11 cellular contexts compared by ENCODE assay signal in the genomic region with DNA sequence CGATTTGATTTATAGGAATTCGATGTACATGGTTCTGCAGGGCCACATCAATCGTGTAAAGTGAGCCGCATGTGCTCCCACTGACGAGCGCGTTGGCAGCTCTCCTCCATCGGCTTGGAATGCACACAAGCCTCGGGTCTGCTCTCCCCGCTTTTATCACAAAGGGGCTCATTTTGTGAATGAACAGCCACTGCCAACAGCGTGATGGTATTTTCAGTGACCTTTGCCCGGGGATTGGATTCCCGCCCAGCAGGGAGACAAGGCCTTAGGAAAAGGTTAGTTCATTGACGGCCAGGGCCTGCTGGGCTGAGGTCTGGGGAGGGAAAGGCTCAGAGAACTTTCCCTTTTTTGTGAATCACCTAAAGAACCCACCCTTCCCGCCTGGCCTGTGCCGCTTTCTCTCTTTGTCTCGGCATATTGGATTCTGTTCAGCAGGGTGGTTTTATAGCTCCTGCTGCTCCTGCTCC.
DNase-seq lines count a peak whose midpoint lies in the region; ATAC-seq and TF ChIP-seq lines count a peak whose summit lies in the region.
"Had no signal": no experiment of that assay in that cellular context is flagged by ENCODE, and none has a peak within 500 bp of the region (broad histone marks: within the 10 kb centered on the region; RNA-seq: fewer than 3 reads in every experiment).

No MANE protein-coding gene starts in this region.

- intact Hi-C loops in activated naive CD4-positive, alpha-beta T cell treated with anti-CD3 and anti-CD28 coated beads for 36 hours (cut with micrococcal nuclease) = no loop called here

- DNase-seq in globus pallidus (ENCODE audit: low spot score) (peak; percentile 44), medulla oblongata (ENCODE audit: extremely low spot score) (peak; percentile 48), substantia nigra (lab: John Stamatoyannopoulos, UW) (peak in 38 of 49 donors; percentile 2 to 54 (median 26)), GM20000 (ENCODE audit: low spot score) (no peak)
- no peak for DNase-seq in activated naive CD4-positive, alpha-beta T cell treated with anti-CD3 and anti-CD28 coated beads for 36 hours
- no peak for DNase-seq in stimulated activated CD4-positive, alpha-beta T cell treated with anti-CD3 and anti-CD28 coated beads, Interleukin-2, amount 100 ng/mL, for 24 hours
- DNase-seq: effector memory CD4-positive, alpha-beta T cell; NCI-H1417; stimulated activated naive CD4-positive, alpha-beta T cell had no signal

- no peaks in the 10 kb centered on the region for H3K36me3 Mint-ChIP-seq in activated naive CD4-positive, alpha-beta T cell treated with anti-CD3 and anti-CD28 coated beads for 36 hours (ENCODE audit: low read depth)

- H3K4me3 Mint-ChIP-seq in activated naive CD4-positive, alpha-beta T cell treated with anti-CD3 and anti-CD28 coated beads for 36 hours = no peak overlapping the region

- no peak overlapping the region for H3K27ac Mint-ChIP-seq in activated naive CD4-positive, alpha-beta T cell treated with anti-CD3 and anti-CD28 coated beads for 36 hours

- CTCF ChIA-PET in activated naive CD4-positive, alpha-beta T cell treated with anti-CD3 and anti-CD28 coated beads for 36 hours (lab: Charles Lee) = interaction anchor here (0.6 kb wide), 1 partner anchor 170 kb away, joined by 4 read pairs; no protein-coding TSS in a partner anchor

- ATAC-seq in GM21381 (IDR thresholded peaks at IDR 0.05; ENCODE audit: unreplicated experiment) = no peak

- H3K27me3 Mint-ChIP-seq in activated naive CD4-positive, alpha-beta T cell treated with anti-CD3 and anti-CD28 coated beads for 36 hours (ENCODE audit: low read depth) = peaks cover 11% of the 10 kb centered on the region

- H3K27ac ChIP-seq in substantia nigra (ENCODE audit: low read depth, low read length, poor library complexity, severe bottlenecking) = no peak overlapping the region

- TF ChIP-seq CTCF in GM20000 (IDR thresholded peaks at IDR 0.05; ENCODE audit: extremely low read depth, missing control alignments) = no peak

- H3K4me1 Mint-ChIP-seq in activated naive CD4-positive, alpha-beta T cell treated with anti-CD3 and anti-CD28 coated beads for 36 hours (ENCODE audit: low read depth) = no peaks in the 10 kb centered on the region

- no peaks in the 10 kb centered on the region for H3K9me3 Mint-ChIP-seq in activated naive CD4-positive, alpha-beta T cell treated with anti-CD3 and anti-CD28 coated beads for 36 hours

TF ChIP-seq in PFSK-1, 5 proteins besides CTCF, POLR2A, EP300 and RAD21:
- 0 out of 2 replicates have a peak, but pooled peaks have one; percentile 19 for TF ChIP-seq SIN3A (IDR thresholded peaks at IDR 0.05; ENCODE audit: borderline replicate concordance, insufficient read depth, low read length)
- TF ChIP-seq POLR2AphosphoS5 (IDR thresholded peaks at IDR 0.05; ENCODE audit: low read depth, low read length) = peak; percentile 78
- TF ChIP-seq, protein P1, sequence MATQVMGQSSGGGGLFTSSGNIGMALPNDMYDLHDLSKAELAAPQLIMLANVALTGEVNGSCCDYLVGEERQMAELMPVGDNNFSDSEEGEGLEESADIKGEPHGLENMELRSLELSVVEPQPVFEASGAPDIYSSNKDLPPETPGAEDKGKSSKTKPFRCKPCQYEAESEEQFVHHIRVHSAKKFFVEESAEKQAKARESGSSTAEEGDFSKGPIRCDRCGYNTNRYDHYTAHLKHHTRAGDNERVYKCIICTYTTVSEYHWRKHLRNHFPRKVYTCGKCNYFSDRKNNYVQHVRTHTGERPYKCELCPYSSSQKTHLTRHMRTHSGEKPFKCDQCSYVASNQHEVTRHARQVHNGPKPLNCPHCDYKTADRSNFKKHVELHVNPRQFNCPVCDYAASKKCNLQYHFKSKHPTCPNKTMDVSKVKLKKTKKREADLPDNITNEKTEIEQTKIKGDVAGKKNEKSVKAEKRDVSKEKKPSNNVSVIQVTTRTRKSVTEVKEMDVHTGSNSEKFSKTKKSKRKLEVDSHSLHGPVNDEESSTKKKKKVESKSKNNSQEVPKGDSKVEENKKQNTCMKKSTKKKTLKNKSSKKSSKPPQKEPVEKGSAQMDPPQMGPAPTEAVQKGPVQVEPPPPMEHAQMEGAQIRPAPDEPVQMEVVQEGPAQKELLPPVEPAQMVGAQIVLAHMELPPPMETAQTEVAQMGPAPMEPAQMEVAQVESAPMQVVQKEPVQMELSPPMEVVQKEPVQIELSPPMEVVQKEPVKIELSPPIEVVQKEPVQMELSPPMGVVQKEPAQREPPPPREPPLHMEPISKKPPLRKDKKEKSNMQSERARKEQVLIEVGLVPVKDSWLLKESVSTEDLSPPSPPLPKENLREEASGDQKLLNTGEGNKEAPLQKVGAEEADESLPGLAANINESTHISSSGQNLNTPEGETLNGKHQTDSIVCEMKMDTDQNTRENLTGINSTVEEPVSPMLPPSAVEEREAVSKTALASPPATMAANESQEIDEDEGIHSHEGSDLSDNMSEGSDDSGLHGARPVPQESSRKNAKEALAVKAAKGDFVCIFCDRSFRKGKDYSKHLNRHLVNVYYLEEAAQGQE (IDR thresholded peaks at IDR 0.05; ENCODE audit: insufficient read depth in 1 of 2, low read depth in 2 of 2, low read length in 2 of 2) = peak in 1 of 2 experiments; percentile 63; a peak in 1 of 4 replicates
- no peak for TF ChIP-seq FOXP2 (optimal IDR thresholded peaks at IDR 0.05; ENCODE audit: borderline replicate concordance, extremely low read depth, extremely low read length, insufficient read depth)
- no peak for TF ChIP-seq TAF1 (IDR thresholded peaks at IDR 0.05; ENCODE audit: borderline replicate concordance, insufficient read depth, low read length)

Comparison
In these comparisons a context has a peak if more than half of its experiments do, and no peak if none do; other contexts are left out.
1. DNase-seq: peak in globus pallidus (single experiment), medulla oblongata (single experiment) and substantia nigra (38 of 49); none in GM20000 (single experiment), activated naive CD4-positive, alpha-beta T cell treated with anti-CD3 and anti-CD28 coated beads for 36 hours (single experiment) and stimulated activated CD4-positive, alpha-beta T cell treated with anti-CD3 and anti-CD28 coated beads, Interleukin-2, amount 100 ng/mL, for 24 hours (0 of 2).